ENCODE assay signal across 8 cellular contexts in the genomic region with DNA sequence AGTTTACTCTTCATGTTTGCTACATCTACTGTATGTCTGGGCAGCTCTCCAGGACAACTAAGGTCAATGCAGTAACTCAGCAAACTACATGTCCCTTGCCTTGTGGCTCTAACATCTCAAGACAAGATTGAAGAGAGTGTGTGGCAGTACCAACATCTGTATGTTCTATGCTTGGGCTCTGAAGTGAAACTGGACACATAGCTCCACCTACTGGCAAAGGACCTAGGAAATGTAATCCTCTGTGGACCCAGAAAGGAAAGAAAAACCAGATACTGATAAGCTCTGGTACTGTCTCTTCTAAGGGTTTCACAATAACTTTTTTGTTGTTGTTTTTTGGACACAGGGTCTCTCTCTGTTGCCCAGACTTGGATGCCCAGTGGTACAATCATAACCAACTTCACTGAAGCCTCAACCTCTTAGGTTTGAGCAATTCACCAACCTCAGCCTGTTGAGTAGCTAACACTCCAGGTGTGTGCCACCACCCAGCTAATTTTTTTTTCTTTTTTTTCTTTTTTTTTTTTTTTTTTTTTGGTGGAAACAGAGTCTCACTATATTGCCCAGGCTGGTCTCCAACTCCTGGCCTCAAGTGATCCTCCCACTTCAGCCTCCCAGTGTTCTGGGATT.
DNase-seq lines count a peak whose midpoint lies in the region; ATAC-seq and TF ChIP-seq lines count a peak whose summit lies in the region.

No MANE protein-coding gene starts in this region.

- CTCF ChIA-PET in BJ (lab: Yijun Ruan, JAX), result interaction anchor here (0.6 to 4.2 kb wide), 42 partner anchors 7 to 1427 kb away, joined by 3 to 32 read pairs (median 4); no protein-coding TSS in a partner anchor

- POLR2A ChIA-PET in BJ (lab: Charles Lee), result interaction anchor here (0.6 kb wide), 1 partner anchor 644 kb away, joined by 9 read pairs; no protein-coding TSS in a partner anchor

- H3K4me1 ChIP-seq in lung (ENCODE audit: control insufficient read depth in 2 of 2, insufficient read depth in 2 of 2, low read length in 2 of 2), result no peaks in the 10 kb centered on the region

- H3K4me3 ChIP-seq in BJ (ENCODE audit: low read depth, low read length) (no peak overlapping the region), lung (no peak overlapping the region)

- TF ChIP-seq CTCF in BJ (IDR thresholded peaks at IDR 0.05; ENCODE audit: insufficient read depth, low read depth, low read length), result peak; percentile 76
- peak; percentile 87 for TF ChIP-seq CTCF in VCaP (conservative IDR thresholded peaks at IDR 0.05)
- peak; percentile 48 for TF ChIP-seq CTCF in lung (IDR thresholded peaks at IDR 0.05; ENCODE audit: control extremely low read depth, extremely low read depth)

- H3K27ac ChIP-seq in VCaP, result no peak overlapping the region
- no peak overlapping the region for H3K27ac ChIP-seq in lung (ENCODE audit: low read depth in 1 of 2, low read length in 1 of 2)

- H3K27me3 ChIP-seq in BJ (ENCODE audit: control insufficient read depth, insufficient read depth, low read length) (no peaks in the 10 kb centered on the region), lung (ENCODE audit: control insufficient read depth, insufficient read depth) (no peaks in the 10 kb centered on the region)

- DNase-seq in BJ (ENCODE audit: low read depth) (no peak), NCI-H2029 treated with DMSO at 0.1 percent for 48 hours (lab: John Stamatoyannopoulos, UW) (peak; percentile 52), dermis microvascular lymphatic vessel endothelial cell (ENCODE audit: low read depth in 2 of 2) (peak; percentile 65 to 75), lung (ENCODE audit: low spot score) (peak; percentile 35)
- peak in 5 of 6 experiments; percentile 10 to 50 (median 31) for DNase-seq in stimulated activated naive CD4-positive, alpha-beta T cell (lab: John Stamatoyannopoulos, UW)

- no peaks in the 10 kb centered on the region for H3K36me3 ChIP-seq in BJ (ENCODE audit: control insufficient read depth, insufficient read depth, low read length)
- H3K36me3 ChIP-seq in lung (ENCODE audit: control insufficient read depth in 2 of 2, insufficient read depth in 2 of 2, low read length in 2 of 2), result no peaks in the 10 kb centered on the region

- H3K9me3 ChIP-seq in lung (ENCODE audit: control insufficient read depth in 2 of 2, insufficient read depth in 1 of 2, low read length in 1 of 2), result peaks cover 0 to 3% of the 10 kb centered on the region in 2 donors

- ATAC-seq in GM18858 (IDR thresholded peaks at IDR 0.05; ENCODE audit: unreplicated experiment) (peak; percentile 98), HG02973 (IDR thresholded peaks at IDR 0.05; ENCODE audit: unreplicated experiment) (peak; percentile 92), lung (ENCODE audit: insufficient read depth, low FRiP score) (peak; percentile 88)
